14 cellular contexts compared by ENCODE assay signal in the genomic region with DNA sequence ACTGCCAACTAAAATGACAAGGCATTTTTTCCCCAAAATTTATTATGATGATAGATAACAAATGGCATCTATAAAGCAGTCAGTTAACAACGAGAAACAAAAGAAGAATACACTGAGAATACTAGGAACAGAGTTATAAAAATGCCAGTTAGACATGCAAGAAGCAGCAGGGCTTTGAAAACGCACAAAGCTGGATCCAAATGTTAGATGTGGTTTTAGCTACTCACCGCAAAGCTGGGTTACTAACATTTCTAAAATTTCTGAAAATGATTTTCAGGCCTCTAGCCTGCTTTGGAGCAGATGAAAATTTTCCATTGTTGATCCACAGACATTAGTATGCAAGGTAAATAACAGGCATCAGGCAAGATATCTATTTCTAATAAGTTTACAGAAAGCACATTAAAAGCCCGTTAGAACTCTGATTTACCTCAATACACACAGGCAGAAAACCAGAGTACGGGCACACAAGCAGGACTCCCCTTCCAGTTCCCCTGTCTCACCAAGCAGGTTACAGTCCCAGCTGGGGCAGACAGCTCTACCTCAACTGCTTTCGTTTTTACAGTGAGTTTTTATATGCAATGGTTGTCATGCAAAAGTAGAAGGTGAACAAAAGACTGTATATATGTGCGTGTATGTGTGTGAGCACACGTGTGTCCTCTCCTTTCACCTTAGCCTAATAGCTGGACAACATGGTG. TPM values are rescaled to one million over a fixed set of nuclear protein-coding genes. Genes with fewer than 3 reads are reported as not detected.
DNase-seq lines count a peak whose midpoint lies in the region; ATAC-seq and TF ChIP-seq lines count a peak whose summit lies in the region.
"Had no signal": no experiment of that assay in that cellular context is flagged by ENCODE, and none has a peak within 500 bp of the region (broad histone marks: within the 10 kb centered on the region; RNA-seq: fewer than 3 reads in every experiment).

No MANE protein-coding gene starts in this region.

- no peaks in the 10 kb centered on the region for H3K27me3 ChIP-seq in CD4-positive, alpha-beta memory T cell (ENCODE audit: insufficient read depth, low read length)
- H3K27me3 ChIP-seq: SJSA1 had no signal

- H3K4me3 Mint-ChIP-seq in activated CD8-positive, alpha-beta T cell treated with anti-CD3 and anti-CD28 coated beads for 36 hours = no peak overlapping the region
- no peak overlapping the region for H3K4me3 Mint-ChIP-seq in activated CD8-positive, alpha-beta T cell treated with anti-CD3 and anti-CD28 coated beads, Interleukin-2, amount 10 ng/mL, durations not matched to agents 7 days and 5 days
- no peak overlapping the region for H3K4me3 Mint-ChIP-seq in CD4-positive, alpha-beta memory T cell
- H3K4me3 Mint-ChIP-seq: central memory CD8-positive, alpha-beta T cell had no signal

- no peak for ATAC-seq in activated CD8-positive, alpha-beta T cell treated with anti-CD3 and anti-CD28 coated beads for 36 hours
- ATAC-seq in activated CD8-positive, alpha-beta T cell treated with anti-CD3 and anti-CD28 coated beads, Interleukin-2, amount 10 ng/mL, durations not matched to agents 7 days and 5 days = no peak
- no peak for ATAC-seq in HG03139 (IDR thresholded peaks at IDR 0.05; ENCODE audit: unreplicated experiment)
- ATAC-seq: HepG2 had no signal

- no peaks in the 10 kb centered on the region for H3K36me3 Mint-ChIP-seq in activated CD8-positive, alpha-beta T cell treated with anti-CD3 and anti-CD28 coated beads for 36 hours (ENCODE audit: low read depth)
- no peaks in the 10 kb centered on the region for H3K36me3 Mint-ChIP-seq in activated CD8-positive, alpha-beta T cell treated with anti-CD3 and anti-CD28 coated beads, Interleukin-2, amount 10 ng/mL, durations not matched to agents 7 days and 5 days (ENCODE audit: low read depth)
- H3K36me3 Mint-ChIP-seq in CD4-positive, alpha-beta memory T cell = no peaks in the 10 kb centered on the region

- H3K27me3 Mint-ChIP-seq in activated CD8-positive, alpha-beta T cell treated with anti-CD3 and anti-CD28 coated beads for 36 hours = no peaks in the 10 kb centered on the region
- peaks cover 4% of the 10 kb centered on the region for H3K27me3 Mint-ChIP-seq in activated CD8-positive, alpha-beta T cell treated with anti-CD3 and anti-CD28 coated beads, Interleukin-2, amount 10 ng/mL, durations not matched to agents 7 days and 5 days (ENCODE audit: low read depth)
- H3K27me3 Mint-ChIP-seq in CD4-positive, alpha-beta memory T cell = peaks cover 0 to 3% of the 10 kb centered on the region in 2 donors
- H3K27me3 Mint-ChIP-seq: central memory CD8-positive, alpha-beta T cell had no signal

- POLR2A ChIA-PET in activated CD8-positive, alpha-beta T cell treated with anti-CD3 and anti-CD28 coated beads for 36 hours (lab: Charles Lee) = no interaction called here
- POLR2A ChIA-PET in activated CD8-positive, alpha-beta T cell treated with anti-CD3 and anti-CD28 coated beads, Interleukin-2, amount 10 ng/mL, durations not matched to agents 7 days and 5 days (lab: Charles Lee) = no interaction called here
- POLR2A ChIA-PET in RWPE1 (lab: Yijun Ruan, JAX; ENCODE audit: low non-redundant PET) = no interaction called here
- POLR2A ChIA-PET in CD4-positive, alpha-beta memory T cell (lab: Charles Lee; ENCODE audit: partially characterized antibody) = no interaction called here

- H3K36me3 ChIP-seq in CD4-positive, alpha-beta memory T cell (ENCODE audit: insufficient read depth, low read length) = no peaks in the 10 kb centered on the region
- H3K36me3 ChIP-seq: SJSA1 had no signal

- no peaks in the 10 kb centered on the region for H3K4me1 ChIP-seq in CD4-positive, alpha-beta memory T cell (ENCODE audit: insufficient read depth, low read length)
- H3K4me1 ChIP-seq: SJSA1 had no signal

- H3K27ac ChIP-seq in RWPE1 = peak overlapping the region; percentile 49
- H3K27ac ChIP-seq in CD4-positive, alpha-beta memory T cell (ENCODE audit: low read depth, low read length) = no peak overlapping the region
- H3K27ac ChIP-seq: SJSA1 had no signal

- peaks cover 2% of the 10 kb centered on the region for H3K4me1 Mint-ChIP-seq in activated CD8-positive, alpha-beta T cell treated with anti-CD3 and anti-CD28 coated beads for 36 hours (ENCODE audit: low read depth)
- no peaks in the 10 kb centered on the region for H3K4me1 Mint-ChIP-seq in activated CD8-positive, alpha-beta T cell treated with anti-CD3 and anti-CD28 coated beads, Interleukin-2, amount 10 ng/mL, durations not matched to agents 7 days and 5 days (ENCODE audit: low read depth)
- H3K4me1 Mint-ChIP-seq in CD4-positive, alpha-beta memory T cell = peaks cover 0 to 2% (median 0%) of the 10 kb centered on the region in 4 donors
- H3K4me1 Mint-ChIP-seq: central memory CD8-positive, alpha-beta T cell had no signal

- H3K9me3 ChIP-seq in CD4-positive, alpha-beta memory T cell (ENCODE audit: control insufficient read depth in 1 of 2, low read length in 2 of 2) = no peaks in the 10 kb centered on the region
- H3K9me3 ChIP-seq: SJSA1 had no signal

- H3K9me3 Mint-ChIP-seq in activated CD8-positive, alpha-beta T cell treated with anti-CD3 and anti-CD28 coated beads for 36 hours = peaks cover 2% of the 10 kb centered on the region
- no peaks in the 10 kb centered on the region for H3K9me3 Mint-ChIP-seq in activated CD8-positive, alpha-beta T cell treated with anti-CD3 and anti-CD28 coated beads, Interleukin-2, amount 10 ng/mL, durations not matched to agents 7 days and 5 days (ENCODE audit: insufficient read depth)
- peaks cover 0 to 7% (median 2%) of the 10 kb centered on the region in 8 donors for H3K9me3 Mint-ChIP-seq in CD4-positive, alpha-beta memory T cell

- H3K4me3 ChIP-seq in CD4-positive, alpha-beta memory T cell (ENCODE audit: low read length in 2 of 2) = no peak overlapping the region
- H3K4me3 ChIP-seq: SJSA1 had no signal

- peak; percentile 2 for DNase-seq in activated CD8-positive, alpha-beta T cell treated with anti-CD3 and anti-CD28 coated beads for 36 hours
- DNase-seq in activated CD8-positive, alpha-beta T cell treated with anti-CD3 and anti-CD28 coated beads, Interleukin-2, amount 10 ng/mL, durations not matched to agents 7 days and 5 days = no peak
- DNase-seq in RWPE1 (ENCODE audit: low spot score) (no peak), fibroblast of gingiva (ENCODE audit: low read depth) (peak; percentile 77), stromal cell of bone marrow (ENCODE audit: low read depth) (peak; percentile 50)
- no peak for DNase-seq in activated effector memory CD4-positive, alpha-beta T cell treated with anti-CD3 and anti-CD28 coated beads, Interleukin-2, amount 50 U/mL, for 16 hours
- DNase-seq in CD4-positive, alpha-beta memory T cell = no peak
- DNase-seq: NCI-H1092 treated with DMSO at 0.1 percent for 48 hours; NK-92 treated with Interleukin-12 subunit alpha and Interleukin-12 subunit beta, amount 100 ng/mL, for 24 hours; stimulated activated CD4-positive, alpha-beta T cell treated with anti-CD3 and anti-CD28 coated beads, Interleukin-2, amount 100 ng/mL, for 24 hours had no signal

- intact Hi-C loops in activated CD8-positive, alpha-beta T cell treated with anti-CD3 and anti-CD28 coated beads for 36 hours (cut with micrococcal nuclease) = no loop called here
- intact Hi-C loops in CD4-positive, alpha-beta memory T cell (cut with micrococcal nuclease) = no loop called here

- CTCF ChIA-PET in activated CD8-positive, alpha-beta T cell treated with anti-CD3 and anti-CD28 coated beads for 36 hours (lab: Charles Lee) = no interaction called here
- CTCF ChIA-PET in activated CD8-positive, alpha-beta T cell treated with anti-CD3 and anti-CD28 coated beads, Interleukin-2, amount 10 ng/mL, durations not matched to agents 7 days and 5 days (lab: Charles Lee) = no interaction called here
- CTCF ChIA-PET in RWPE1 (lab: Yijun Ruan, JAX) = interaction anchor here (0.6 kb wide), 1 partner anchor 127 kb away, joined by 3 read pairs; no protein-coding TSS in a partner anchor
- CTCF ChIA-PET in CD4-positive, alpha-beta memory T cell (lab: Charles Lee; ENCODE audit: partially characterized antibody) = no interaction called here

- no peak for TF ChIP-seq CTCF in activated CD8-positive, alpha-beta T cell treated with anti-CD3 and anti-CD28 coated beads for 36 hours (IDR thresholded peaks at IDR 0.05)
- TF ChIP-seq CTCF in RWPE1 (conservative IDR thresholded peaks at IDR 0.05; ENCODE audit: low read depth) = no peak

- H3K27ac Mint-ChIP-seq in activated CD8-positive, alpha-beta T cell treated with anti-CD3 and anti-CD28 coated beads for 36 hours = no peak overlapping the region
- no peak overlapping the region for H3K27ac Mint-ChIP-seq in activated CD8-positive, alpha-beta T cell treated with anti-CD3 and anti-CD28 coated beads, Interleukin-2, amount 10 ng/mL, durations not matched to agents 7 days and 5 days
- no peak overlapping the region for H3K27ac Mint-ChIP-seq in CD4-positive, alpha-beta memory T cell

RNA-seq across cellular contexts. Expression of a gene that starts 37.9 kb away (rescaled TPM):
- total RNA-seq in activated CD8-positive, alpha-beta T cell treated with anti-CD3 and anti-CD28 coated beads for 36 hours = not detected
- not detected for total RNA-seq in activated CD8-positive, alpha-beta T cell treated with anti-CD3 and anti-CD28 coated beads, Interleukin-2, amount 10 ng/mL, durations not matched to agents 7 days and 5 days
- under 1 TPM in 1 of 2 experiments, not detected in 1; 0.06 TPM for total RNA-seq in CD4-positive, alpha-beta memory T cell
- polyA plus RNA-seq in CD4-positive, alpha-beta memory T cell = under 1 TPM in 1 of 2 donors, not detected in 1; 0.13 TPM
- total RNA-seq: HepG2 had no signal
- polyA plus RNA-seq: HepG2 had no signal

Comparison
In these comparisons a context has a peak if more than half of its experiments do, and no peak if none do; other contexts are left out.
1. DNase-seq: peak in activated CD8-positive, alpha-beta T cell treated with anti-CD3 and anti-CD28 coated beads for 36 hours (single experiment), fibroblast of gingiva (single experiment) and stromal cell of bone marrow (single experiment); none in activated CD8-positive, alpha-beta T cell treated with anti-CD3 and anti-CD28 coated beads, Interleukin-2, amount 10 ng/mL, durations not matched to agents 7 days and 5 days (single experiment), RWPE1 (single experiment), activated effector memory CD4-positive, alpha-beta T cell treated with anti-CD3 and anti-CD28 coated beads, Interleukin-2, amount 50 U/mL, for 16 hours (single experiment) and CD4-positive, alpha-beta memory T cell (0 of 5).